In the genomic region with DNA sequence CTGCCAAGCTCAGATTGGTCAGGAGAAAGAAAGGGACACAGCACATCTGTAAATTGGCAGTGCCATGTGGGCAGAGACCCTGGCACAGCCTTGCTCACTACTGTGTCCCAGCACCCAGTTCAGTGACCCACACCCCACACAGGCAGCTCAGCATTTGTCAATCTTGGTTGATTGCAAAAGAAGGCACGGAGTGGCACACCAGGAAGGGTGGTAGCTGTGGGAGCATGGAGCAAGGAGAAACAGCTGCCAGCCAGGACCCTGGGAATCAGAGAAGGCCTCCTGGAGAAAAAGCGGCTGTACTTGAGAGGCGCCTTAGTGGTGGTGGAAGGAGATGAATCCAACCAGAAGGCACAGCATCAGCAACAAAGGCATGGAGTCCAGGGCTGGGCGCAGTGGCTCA, we compare ENCODE assay signal across 24 cellular contexts. TPM values are rescaled to one million over a fixed set of nuclear protein-coding genes. Genes with fewer than 3 reads are reported as not detected.
DNase-seq lines count a peak whose midpoint lies in the region; ATAC-seq and TF ChIP-seq lines count a peak whose summit lies in the region.
"Had no signal": no experiment of that assay in that cellular context is flagged by ENCODE, and none has a peak within 500 bp of the region (broad histone marks: within the 10 kb centered on the region; RNA-seq: fewer than 3 reads in every experiment).

No MANE protein-coding gene starts in this region.

- H3K27ac ChIP-seq in RWPE1 (peak overlapping the region; percentile 6), osteoblast (ENCODE audit: low read depth, low read length) (no peak overlapping the region), tibial artery (no peak overlapping the region)
- H3K27ac ChIP-seq: BLaER1 had no signal

- ATAC-seq in T-helper 17 cell (no peak), HG03135 (IDR thresholded peaks at IDR 0.05; ENCODE audit: unreplicated experiment) (no peak)
- ATAC-seq: GM12878 had no signal

- H3K36me3 ChIP-seq in osteoblast (ENCODE audit: insufficient read depth, low read length), result peaks cover 44% of the 10 kb centered on the region
- H3K36me3 ChIP-seq in tibial artery, result peaks cover 50 to 67% (median 58%) of the 10 kb centered on the region in 3 donors

- H3K9me3 ChIP-seq in T-helper 17 cell (ENCODE audit: control insufficient read depth, low read length, poor library complexity, severe bottlenecking), result no peaks in the 10 kb centered on the region
- H3K9me3 ChIP-seq in osteoblast (ENCODE audit: low read depth, low read length), result no peaks in the 10 kb centered on the region
- no peaks in the 10 kb centered on the region for H3K9me3 ChIP-seq in tibial artery
- H3K9me3 ChIP-seq: BE2C, BLaER1 had no signal

- POLR2A ChIA-PET in RWPE1 (lab: Yijun Ruan, JAX; ENCODE audit: low non-redundant PET), result interaction anchor here (0.6 kb wide), 1 partner anchor 27 kb away, joined by 3 read pairs; the partner anchor contains the start of gene URM1

- no peaks in the 10 kb centered on the region for H3K36me3 Mint-ChIP-seq in T-helper 17 cell (ENCODE audit: low read depth)

- no peak overlapping the region for H3K4me3 ChIP-seq in osteoblast (ENCODE audit: insufficient read depth, low read length)
- no peak overlapping the region for H3K4me3 ChIP-seq in tibial artery
- H3K4me3 ChIP-seq: BLaER1, GM12878 had no signal

- H3K27me3 ChIP-seq in osteoblast (ENCODE audit: insufficient read depth, low read length) (no peaks in the 10 kb centered on the region), tibial artery (no peaks in the 10 kb centered on the region)
- H3K27me3 ChIP-seq: BE2C, BLaER1 had no signal

- no peak overlapping the region for H3K4me2 ChIP-seq in osteoblast (ENCODE audit: insufficient read depth, low read length)
- H3K4me2 ChIP-seq: BLaER1 had no signal

- H4K20me1 ChIP-seq in osteoblast (ENCODE audit: insufficient read depth, low read length), result no peaks in the 10 kb centered on the region
- H4K20me1 ChIP-seq: BLaER1 had no signal

- CTCF ChIA-PET in RWPE1 (lab: Yijun Ruan, JAX), result interaction anchor here (0.8 to 1.0 kb wide), 3 partner anchors 17 to 56 kb away, joined by 3 to 4 read pairs (median 3); no protein-coding TSS in a partner anchor

- DNase-seq in RWPE1 (ENCODE audit: low spot score), result no peak
- no peak for DNase-seq in T-helper 17 cell
- peak; percentile 9 for DNase-seq in osteoblast (ENCODE audit: insufficient read length, low spot score, missing footprints)
- DNase-seq in H4 (ENCODE audit: low spot score), result no peak
- no peak for DNase-seq in tibial artery
- DNase-seq: 8988T; ACHN; BE2C; C1 segment of cervical spinal cord; CD4-positive, alpha-beta memory T cell; CD4-positive, CD25-positive, alpha-beta regulatory T cell; CD8-positive, alpha-beta memory T cell; COR-L47; DMS 273 treated with DMSO at 0.1 percent for 48 hours; DMS153; DMS53; DMS79; DND-41; EL; GDM1 had no signal

- H3K4me1 Mint-ChIP-seq in T-helper 17 cell, result peaks cover 5% of the 10 kb centered on the region

- H3K79me2 ChIP-seq in osteoblast (ENCODE audit: insufficient read depth, low read length), result peaks cover 5% of the 10 kb centered on the region

- TF ChIP-seq CTCF in RWPE1 (conservative IDR thresholded peaks at IDR 0.05; ENCODE audit: low read depth), result no peak
- TF ChIP-seq CTCF in osteoblast (IDR thresholded peaks at IDR 0.05; ENCODE audit: extremely low read depth, low read depth, low read length), result no peak
- no peak for TF ChIP-seq CTCF in tibial artery (IDR thresholded peaks at IDR 0.05)

- H2AFZ ChIP-seq in osteoblast (ENCODE audit: low read length), result no peak overlapping the region

- H3K27ac Mint-ChIP-seq in T-helper 17 cell, result peak overlapping the region; percentile 21
- H3K27ac Mint-ChIP-seq: CD14-positive monocyte; CD8-positive, alpha-beta memory T cell had no signal

- no peak overlapping the region for H3K4me3 Mint-ChIP-seq in T-helper 17 cell
- H3K4me3 Mint-ChIP-seq: CD14-positive monocyte; CD4-positive, alpha-beta memory T cell had no signal

- no peaks in the 10 kb centered on the region for H3K27me3 Mint-ChIP-seq in T-helper 17 cell
- H3K27me3 Mint-ChIP-seq: CD4-positive, alpha-beta memory T cell; CD4-positive, CD25-positive, alpha-beta regulatory T cell; CD8-positive, alpha-beta memory T cell had no signal

- intact Hi-C loops in tibial artery (cut with DNase I; ENCODE audit: low total_unique reads), result no loop called here

- H3K4me1 ChIP-seq in osteoblast (ENCODE audit: insufficient read depth, low read length) (peaks cover 11% of the 10 kb centered on the region), tibial artery (peaks cover 0 to 18% (median 9%) of the 10 kb centered on the region in 4 donors)
- H3K4me1 ChIP-seq: BE2C had no signal

RNA-seq across cellular contexts. Expression of gene SLC27A4, which starts 3.5 kb away (rescaled TPM):
- total RNA-seq in T-helper 17 cell (1 to 10 TPM; 8.2 to 8.3 TPM), osteoblast (21.4 and 23.0 TPM in 2 replicates)
- 15.1 and 21.9 TPM in 2 replicates for total RNA-seq in H4 (2014; rRNA removed; shearing (Covaris generic))

RNA-seq across cellular contexts. Expression of gene COQ4, which starts 21.2 kb away (rescaled TPM):
- total RNA-seq in T-helper 17 cell (10 to 100 TPM; 35.8 to 36.7 TPM), osteoblast (34.7 and 34.8 TPM in 2 replicates)
- total RNA-seq in H4 (2014; rRNA removed; shearing (Covaris generic)), result 39.6 and 46.3 TPM in 2 replicates

RNA-seq across cellular contexts. Expression of gene TRUB2, which starts 21.6 kb away (rescaled TPM):
- 1 to 10 TPM; 8.5 to 9.9 TPM for total RNA-seq in T-helper 17 cell
- total RNA-seq in osteoblast, result 16.2 and 16.3 TPM in 2 replicates
- total RNA-seq in H4 (2014; rRNA removed; shearing (Covaris generic)), result 13.8 and 15.6 TPM in 2 replicates

RNA-seq across cellular contexts. Expression of gene URM1, which starts 27.3 kb away (rescaled TPM):
- total RNA-seq in T-helper 17 cell, result 10 to 100 TPM; 29.5 to 43.3 TPM
- 29.2 and 35.1 TPM in 2 replicates for total RNA-seq in osteoblast
- 52.3 and 71.9 TPM in 2 replicates for total RNA-seq in H4 (2014; rRNA removed; shearing (Covaris generic))
